In genomic region chr18:50183556-50183955, GRCh38 we compare ENCODE assay signal across 12 cellular contexts. TPM values are rescaled to one million over a fixed set of nuclear protein-coding genes. Genes with fewer than 3 reads are reported as not detected.
DNase-seq lines count a peak whose midpoint lies in the region; ATAC-seq and TF ChIP-seq lines count a peak whose summit lies in the region.
"Had no signal": no experiment of that assay in that cellular context is flagged by ENCODE, and none has a peak within 500 bp of the region (broad histone marks: within the 10 kb centered on the region; RNA-seq: fewer than 3 reads in every experiment).

No MANE protein-coding gene starts in this region.

- H3K9me3 Mint-ChIP-seq in GM23338: no peaks in the 10 kb centered on the region

- no peak overlapping the region for H3K27ac ChIP-seq in GM23338 (ENCODE audit: low read depth)
- H3K27ac ChIP-seq: spleen had no signal

- no peaks in the 10 kb centered on the region for H3F3A ChIP-seq in GM23338 (replicated peaks; ENCODE audit: low read depth)

- peak; percentile 92 for ATAC-seq in GM23338
- no peak for ATAC-seq in GM21723 (IDR thresholded peaks at IDR 0.05; ENCODE audit: unreplicated experiment)
- ATAC-seq in Right ventricle myocardium superior (ENCODE audit: poor library complexity): no peak
- ATAC-seq in HG03457 (IDR thresholded peaks at IDR 0.05; ENCODE audit: unreplicated experiment): no peak
- ATAC-seq: SK-N-SH treated with all-trans-retinoic acid at 6 μM for 48 hours had no signal

- in situ Hi-C loops in astrocyte of the spinal cord (cut with HindIII; ENCODE audit: low sequenced_read_pairs): no loop called here

- peaks cover 2% of the 10 kb centered on the region for H3K27me3 Mint-ChIP-seq in GM23338 (ENCODE audit: insufficient read depth, low read depth, poor library complexity)

- peaks cover 3% of the 10 kb centered on the region; the same call in 1 of the 2 replicates for H3K4me1 ChIP-seq in GM23338 (ENCODE audit: insufficient read depth)
- H3K4me1 ChIP-seq: spleen had no signal

- H3K4me2 ChIP-seq in GM23338: 0 out of 2 replicates have a peak overlapping the region, but pooled peaks have one; percentile 22

- TF ChIP-seq CTCF in GM23338 (conservative IDR thresholded peaks at IDR 0.05; ENCODE audit: low read depth in 2 of 2) (no peak), astrocyte of the spinal cord (IDR thresholded peaks at IDR 0.05; ENCODE audit: low read depth, low read length) (no peak)

- H3K36me3 Mint-ChIP-seq in GM23338 (ENCODE audit: low read depth): no peaks in the 10 kb centered on the region

- DNase-seq in GM23338 (ENCODE audit: low spot score) (peak; percentile 60), LoVo (ENCODE audit: low spot score) (peak; percentile 9), astrocyte of the spinal cord (ENCODE audit: low read depth, low spot score) (peak; percentile 70), kidney tubule cell (ENCODE audit: low spot score) (peak; percentile 83), Right ventricle myocardium superior (no peak), AG08395 (ENCODE audit: low spot score) (no peak)
- DNase-seq: activated CD4-positive, alpha-beta T cell treated with anti-CD3 and anti-CD28 coated beads for 4 hours; mesenchymal stem cell; spleen had no signal

- intact Hi-C loops in Right ventricle myocardium superior (cut with DNase I): no loop called here

- H3K9me2 ChIP-seq in GM23338 (ENCODE audit: insufficient read depth): peaks cover 4% of the 10 kb centered on the region; the same call in 1 of the 2 replicates

- H3K4me3 ChIP-seq in GM23338: no peak overlapping the region
- H3K4me3 ChIP-seq in astrocyte of the spinal cord (ENCODE audit: low read depth, low read length): no peak overlapping the region
- H3K4me3 ChIP-seq: spleen had no signal

- H3K27me3 ChIP-seq in GM23338 (ENCODE audit: insufficient read depth): no peaks in the 10 kb centered on the region

- H3K4me1 Mint-ChIP-seq in GM23338: peaks cover 11% of the 10 kb centered on the region; the same call in 2 of the 3 replicates

- no peak overlapping the region for H3K4me3 Mint-ChIP-seq in GM23338

- no peak overlapping the region for H2AFZ ChIP-seq in GM23338

- no peaks in the 10 kb centered on the region; the same call in 1 of the 2 replicates for H4K20me1 ChIP-seq in GM23338 (replicated peaks; ENCODE audit: insufficient read depth)

- H3K36me3 ChIP-seq in GM23338 (ENCODE audit: insufficient read depth): no peaks in the 10 kb centered on the region
- H3K36me3 ChIP-seq: spleen had no signal

- no peak overlapping the region for H3K27ac Mint-ChIP-seq in GM23338

- H3K79me2 ChIP-seq in GM23338 (replicated peaks; ENCODE audit: insufficient read depth): no peaks in the 10 kb centered on the region

TF ChIP-seq in GM23338, 12 proteins besides CTCF, POLR2A, EP300 and RAD21 (continues in another document):
- TF ChIP-seq NANOG (IDR thresholded peaks at IDR 0.05; ENCODE audit: borderline replicate concordance) (no peak), EZH2 (IDR thresholded peaks at IDR 0.05; ENCODE audit: low read depth, unreplicated experiment) (no peak), JUNB (IDR thresholded peaks at IDR 0.05; ENCODE audit: unreplicated experiment) (no peak), STAT1 (IDR thresholded peaks at IDR 0.05; ENCODE audit: unreplicated experiment) (no peak), EZH2phosphoT487 (IDR thresholded peaks at IDR 0.05; ENCODE audit: unreplicated experiment) (no peak), ZNF331 (CRISPR knock-in tag; IDR thresholded peaks at IDR 0.05; ENCODE audit: low read depth) (no peak), ZNF114 (CRISPR knock-in tag; IDR thresholded peaks at IDR 0.05) (no peak), REST (IDR thresholded peaks at IDR 0.05; ENCODE audit: unreplicated experiment) (no peak), ETS1 (IDR thresholded peaks at IDR 0.05) (no peak), CREB1 (CRISPR knock-in tag; IDR thresholded peaks at IDR 0.05; ENCODE audit: low read depth) (no peak)

RNA-seq across cellular contexts. Expression of gene MYO5B, which starts 11.4 kb away (rescaled TPM):
- 6.8 and 19.1 TPM in 2 replicates for total RNA-seq in GM23338 (2014; rRNA removed; shearing (Covaris generic))
- polyA plus RNA-seq in GM23338 (2016; fragmentation: Nextera tagmentation; extraction: Ambion mirVana): 3.2 and 3.5 TPM in 2 replicates
- 0.38 TPM for total RNA-seq in Right ventricle myocardium superior

Comparison
In these comparisons a context has a peak if more than half of its experiments do, and no peak if none do; other contexts are left out.
1. DNase-seq: peak in GM23338 (single experiment), LoVo (single experiment), astrocyte of the spinal cord (single experiment) and kidney tubule cell (single experiment); none in Right ventricle myocardium superior (single experiment) and AG08395 (single experiment).